24 cellular contexts compared by ENCODE assay signal in the genomic region with DNA sequence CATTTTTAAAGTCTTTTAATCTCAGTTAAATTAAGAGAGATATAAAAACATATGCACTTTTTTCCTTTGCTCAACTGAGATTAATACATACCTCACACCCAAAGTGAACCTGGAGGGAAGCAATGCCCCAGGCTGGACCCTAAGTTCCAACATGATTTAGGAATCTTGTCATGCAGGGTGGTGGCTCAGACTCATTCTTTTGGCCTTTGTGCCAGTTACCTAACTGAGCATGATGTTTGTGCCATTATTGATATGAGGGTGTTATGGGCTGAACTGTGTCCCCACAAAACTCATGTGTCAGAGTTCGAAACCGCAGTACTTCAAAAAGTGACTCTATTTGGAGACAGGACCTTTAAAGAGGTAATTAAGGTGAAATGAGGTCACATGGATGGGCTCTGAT.
DNase-seq lines count a peak whose midpoint lies in the region; ATAC-seq, FAIRE-seq and TF ChIP-seq lines count a peak whose summit lies in the region.
"Had no signal": no experiment of that assay in that cellular context is flagged by ENCODE, and none has a peak within 500 bp of the region (broad histone marks: within the 10 kb centered on the region; RNA-seq: fewer than 3 reads in every experiment).

No MANE protein-coding gene starts in this region.

- intact Hi-C loops in PC-9 (cut with micrococcal nuclease; ENCODE audit: unreplicated experiment), result no loop called here

- H3K79me2 ChIP-seq in PC-9 (ENCODE audit: low read depth), result no peaks in the 10 kb centered on the region

- ATAC-seq in foreskin keratinocyte, result peak; percentile 63
- ATAC-seq: HCT116, HepG2 had no signal

- DNase-seq in PC-9, result peak in 1 of 2 experiments; percentile 65
- DNase-seq in bronchial epithelial cell (ENCODE audit: low read depth), result peak; percentile 70
- peak in 1 of 2 donors; percentile 83 for DNase-seq in foreskin keratinocyte
- DNase-seq in brain microvascular endothelial cell, result no peak
- no peak for DNase-seq in effector memory CD4-positive, alpha-beta T cell
- DNase-seq in superior temporal gyrus (ENCODE audit: extremely low spot score), result no peak
- DNase-seq: ACHN; BE2C; C1 segment of cervical spinal cord; CD4-positive, CD25-positive, alpha-beta regulatory T cell; CD8-positive, alpha-beta memory T cell; COR-L47; DMS 273 treated with DMSO at 0.1 percent for 48 hours; DMS53; DND-41; EL; GOT3; H7; HFFc6 had no signal

- no peaks in the 10 kb centered on the region; the same call in 1 of the 2 replicates for H3K9me2 ChIP-seq in PC-9 (ENCODE audit: insufficient read depth)

- TF ChIP-seq CTCF in PC-9 (conservative IDR thresholded peaks at IDR 0.05) (no peak), bronchial epithelial cell (IDR thresholded peaks at IDR 0.05; ENCODE audit: insufficient read depth, low read length, severe bottlenecking) (no peak), foreskin keratinocyte (conservative IDR thresholded peaks at IDR 0.05) (no peak), brain microvascular endothelial cell (IDR thresholded peaks at IDR 0.05; ENCODE audit: low read depth, low read length, missing control alignments) (no peak)

- no peaks in the 10 kb centered on the region for H3K27me3 ChIP-seq in PC-9 (ENCODE audit: insufficient read depth, low read depth)
- no peaks in the 10 kb centered on the region for H3K27me3 ChIP-seq in bronchial epithelial cell (ENCODE audit: control insufficient read depth, insufficient read depth, low read length)
- no peaks in the 10 kb centered on the region for H3K27me3 ChIP-seq in foreskin keratinocyte
- H3K27me3 ChIP-seq in brain microvascular endothelial cell (replicated peaks), result no peaks in the 10 kb centered on the region
- no peaks in the 10 kb centered on the region for H3K27me3 ChIP-seq in effector memory CD4-positive, alpha-beta T cell (replicated peaks; ENCODE audit: control insufficient read depth, insufficient read depth, low read length, poor library complexity, severe bottlenecking)
- H3K27me3 ChIP-seq: BE2C had no signal

- H3K9me3 ChIP-seq in PC-9 (ENCODE audit: insufficient read depth, low read depth), result no peaks in the 10 kb centered on the region
- no peaks in the 10 kb centered on the region for H3K9me3 ChIP-seq in effector memory CD4-positive, alpha-beta T cell (ENCODE audit: control insufficient read depth, low read length)
- H3K9me3 ChIP-seq: BE2C had no signal

- H3K4me3 ChIP-seq in PC-9 (no peak overlapping the region), bronchial epithelial cell (ENCODE audit: low read depth, low read length) (no peak overlapping the region), brain microvascular endothelial cell (ENCODE audit: low read depth, low read length) (no peak overlapping the region)
- H3K4me3 ChIP-seq in effector memory CD4-positive, alpha-beta T cell (ENCODE audit: insufficient read depth, low read depth, low read length, poor library complexity, severe bottlenecking), result no peak overlapping the region

- POLR2A ChIA-PET in PC-9 (lab: Charles Lee; ENCODE audit: unreplicated experiment), result no interaction called here

- CTCF ChIA-PET in PC-9 (lab: Charles Lee), result no interaction called here

- no peak for FAIRE-seq in bronchial epithelial cell (lab: Jason Lieb, UNC)
- FAIRE-seq: A204.1, GM12891, GM19239, HepG2 had no signal

- H4K20me1 ChIP-seq in PC-9 (ENCODE audit: insufficient read depth), result no peaks in the 10 kb centered on the region

- BruUV-seq in PC-9 (replicated peaks; lab: Mats Ljungman, UMichigan), result no TSS peak

- H3K4me1 ChIP-seq in PC-9 (replicated peaks; ENCODE audit: insufficient read depth), result peaks cover 13% of the 10 kb centered on the region
- H3K4me1 ChIP-seq in foreskin keratinocyte, result peaks cover 26% of the 10 kb centered on the region
- H3K4me1 ChIP-seq in effector memory CD4-positive, alpha-beta T cell (ENCODE audit: control insufficient read depth, insufficient read depth, low read length, poor library complexity, severe bottlenecking), result no peaks in the 10 kb centered on the region
- H3K4me1 ChIP-seq: BE2C had no signal

- in situ Hi-C loops in brain microvascular endothelial cell (cut with HindIII; ENCODE audit: low pct_ligation_motif_present, low sequenced_read_pairs), result no loop called here

- H3K27ac ChIP-seq in PC-9 (no peak overlapping the region; the same call in 1 of the 2 replicates), foreskin keratinocyte (no peak overlapping the region), brain microvascular endothelial cell (no peak overlapping the region)
- no peak overlapping the region for H3K27ac ChIP-seq in effector memory CD4-positive, alpha-beta T cell (ENCODE audit: insufficient read depth, low read length, poor library complexity, severe bottlenecking)

- H3K4me2 ChIP-seq in PC-9, result peak overlapping the region; percentile 24; the same call in 1 of the 2 replicates

- H2AFZ ChIP-seq in PC-9, result peak overlapping the region; percentile 72

- H3K36me3 ChIP-seq in PC-9 (ENCODE audit: low read depth) (no peaks in the 10 kb centered on the region), bronchial epithelial cell (ENCODE audit: control insufficient read depth, insufficient read depth, low read length) (no peaks in the 10 kb centered on the region), brain microvascular endothelial cell (replicated peaks) (no peaks in the 10 kb centered on the region)
- H3K36me3 ChIP-seq in effector memory CD4-positive, alpha-beta T cell (ENCODE audit: control insufficient read depth, insufficient read depth, low read length), result no peaks in the 10 kb centered on the region
- H3K36me3 ChIP-seq: BE2C had no signal

- H3F3A ChIP-seq in PC-9 (ENCODE audit: insufficient read depth, low read depth), result no peaks in the 10 kb centered on the region
